ENCODE assay signal across 8 cellular contexts in the genomic region with DNA sequence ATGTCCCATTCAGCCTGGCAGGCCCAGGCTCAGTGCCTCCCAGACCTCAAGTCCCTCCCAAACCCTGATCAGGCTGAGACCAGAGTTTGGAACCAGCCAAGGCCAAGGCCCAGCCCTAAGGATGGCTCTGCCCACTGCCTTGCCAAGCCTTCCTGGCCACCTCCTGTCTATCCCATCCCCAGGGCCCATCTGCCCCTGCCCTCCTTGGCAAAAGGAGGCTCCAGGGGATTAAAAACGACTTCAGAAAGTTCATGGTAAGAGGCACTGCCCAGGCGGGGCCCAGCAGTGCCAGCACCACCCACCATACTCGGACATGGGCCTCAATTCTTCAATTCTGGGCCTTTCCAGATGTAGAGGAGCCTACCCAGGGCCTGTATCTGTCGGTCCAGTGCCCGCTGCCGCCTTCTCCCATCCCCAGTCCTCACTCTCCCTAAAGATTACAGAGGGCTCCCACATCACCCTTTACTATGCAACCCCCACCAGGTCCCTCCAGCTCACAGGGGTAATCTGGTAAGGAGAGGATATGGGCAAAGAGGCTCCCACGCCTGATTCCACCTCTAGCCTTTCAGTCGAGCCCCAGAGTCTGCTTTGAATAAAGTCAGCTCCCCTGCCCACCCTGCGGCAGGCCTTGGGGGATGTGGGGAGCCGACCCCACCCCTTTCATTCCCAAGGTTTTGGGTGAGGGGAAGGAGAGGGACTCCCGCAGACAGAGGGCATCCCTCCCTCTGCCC. TPM values are rescaled to one million over a fixed set of nuclear protein-coding genes. Genes with fewer than 3 reads are reported as not detected.
DNase-seq lines count a peak whose midpoint lies in the region; ATAC-seq, FAIRE-seq and TF ChIP-seq lines count a peak whose summit lies in the region.

No MANE protein-coding gene starts in this region.

- H3K36me3 ChIP-seq in endocrine pancreas (ENCODE audit: control insufficient read depth, insufficient read depth, low read length) (no peaks in the 10 kb centered on the region), mucosa of rectum (ENCODE audit: control insufficient read depth in 2 of 2, insufficient read depth in 2 of 2, low read length in 2 of 2) (no peaks in the 10 kb centered on the region)

- peak overlapping the region; percentile 66 to 92 for H3K27ac ChIP-seq in mucosa of rectum (ENCODE audit: low read depth in 2 of 2, low read length in 2 of 2)

- intact Hi-C loops in Right ventricle myocardium inferior (cut with DNase I) = loop anchor here (2.0 kb wide), 1 partner anchor 21 kb away; no protein-coding TSS in a partner anchor
- intact Hi-C loops in cardiac septum (cut with DNase I) = loop anchor here (1.0 to 2.0 kb wide), 2 partner anchors 9 to 71 kb away; a partner anchor contains a TSS

- H3K4me1 ChIP-seq in endocrine pancreas (ENCODE audit: control insufficient read depth, insufficient read depth, low read length) (no peaks in the 10 kb centered on the region), mucosa of rectum (ENCODE audit: control insufficient read depth in 2 of 2, insufficient read depth in 2 of 2, low read length in 2 of 2) (peaks cover 23 to 25% of the 10 kb centered on the region in 2 donors)

- peak overlapping the region; percentile 60 for H3K9ac ChIP-seq in endocrine pancreas (ENCODE audit: control insufficient read depth, insufficient read depth, low read length)
- H3K9ac ChIP-seq in mucosa of rectum (ENCODE audit: low read depth in 1 of 2, low read length in 2 of 2) = peak overlapping the region; percentile 81 to 84

- H3K9me3 ChIP-seq in endocrine pancreas (ENCODE audit: control insufficient read depth, low read length) (no peaks in the 10 kb centered on the region), mucosa of rectum (ENCODE audit: control insufficient read depth in 2 of 2, low read length in 2 of 2) (no peaks in the 10 kb centered on the region)

- peak; percentile 42 for ATAC-seq in Right ventricle myocardium inferior
- ATAC-seq in HG02840 (IDR thresholded peaks at IDR 0.05; ENCODE audit: low FRiP score, unreplicated experiment) = no peak

- DNase-seq in Right ventricle myocardium inferior (ENCODE audit: missing footprints) (no peak), cardiac septum (ENCODE audit: low spot score) (no peak), D721Med (ENCODE audit: insufficient read length, low spot score) (no peak), DMS79 (lab: John Stamatoyannopoulos, UW) (no peak)
- no peak for DNase-seq in stimulated activated CD4-positive, alpha-beta T cell treated with anti-CD3 and anti-CD28 coated beads, Interleukin-4, amount 100 ng/mL, for 4 hours

- H3K27me3 ChIP-seq in endocrine pancreas (ENCODE audit: control insufficient read depth, insufficient read depth, low read length) (no peaks in the 10 kb centered on the region), mucosa of rectum (ENCODE audit: control insufficient read depth in 2 of 2, insufficient read depth in 2 of 2, low read length in 2 of 2) (no peaks in the 10 kb centered on the region)

- TF ChIP-seq CTCF in D721Med (IDR thresholded peaks at IDR 0.05; ENCODE audit: insufficient read depth, missing control alignments) = no peak

- H3K4me3 ChIP-seq in endocrine pancreas (ENCODE audit: control insufficient read depth, insufficient read depth, low read length) = no peak overlapping the region
- H3K4me3 ChIP-seq in mucosa of rectum (ENCODE audit: low read length in 2 of 2) = peak overlapping the region; percentile 80

- FAIRE-seq in D721Med (lab: Jason Lieb, UNC) = no peak

RNA-seq across cellular contexts. Expression of a gene that starts 0.9 kb away (rescaled TPM):
- 55.6 TPM for total RNA-seq in Right ventricle myocardium inferior
- 195 TPM for total RNA-seq in cardiac septum

RNA-seq across cellular contexts. Expression of a gene that starts 30.3 kb away (rescaled TPM):
- total RNA-seq in Right ventricle myocardium inferior (6.0 TPM), cardiac septum (9.2 TPM)
